Comparison of ENCODE assay signal across 9 cellular contexts in the genomic region with DNA sequence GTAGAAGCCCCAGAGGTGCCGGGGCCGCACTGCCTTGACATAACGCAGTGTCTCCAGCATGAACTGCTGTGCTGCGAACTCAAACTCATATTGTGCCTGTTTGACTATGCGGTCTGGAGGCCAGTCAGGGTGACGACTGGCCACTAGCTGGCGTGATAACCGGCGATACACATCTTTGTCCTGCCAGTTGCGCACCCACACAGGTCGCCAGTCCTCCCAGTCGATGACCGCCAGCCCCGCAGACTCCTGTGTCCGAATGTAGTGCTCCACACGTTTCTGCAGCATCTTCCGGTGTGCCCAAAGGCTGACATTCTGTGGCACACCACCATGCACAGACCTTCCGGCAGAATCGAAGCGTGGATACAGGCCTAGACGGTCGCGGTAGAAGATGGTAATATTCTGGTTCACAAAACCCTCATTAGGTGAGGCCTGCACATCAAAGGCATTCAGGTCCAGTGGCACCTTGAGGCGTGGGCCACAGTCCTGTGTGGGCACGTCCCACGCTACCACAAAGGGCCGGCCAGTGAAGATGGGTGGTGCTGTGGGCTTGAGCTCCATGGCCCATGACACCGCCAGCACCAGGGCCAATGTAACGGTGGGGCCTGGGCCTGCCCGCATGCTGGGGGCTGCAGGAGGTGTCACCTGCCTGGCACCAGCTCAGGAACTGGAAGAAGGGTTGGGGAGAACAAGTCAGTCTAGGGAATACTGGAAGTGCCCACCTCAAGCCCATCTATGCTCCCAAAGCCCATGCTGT. TPM values are rescaled to one million over a fixed set of nuclear protein-coding genes. Genes with fewer than 3 reads are reported as not detected.
DNase-seq lines count a peak whose midpoint lies in the region; ATAC-seq lines count a peak whose summit lies in the region.
"Had no signal": no experiment of that assay in that cellular context is flagged by ENCODE, and none has a peak within 500 bp of the region (broad histone marks: within the 10 kb centered on the region; RNA-seq: fewer than 3 reads in every experiment).

No MANE protein-coding gene starts in this region.

- DNase-seq in naive B cell (no peak), D341Med (ENCODE audit: low spot score) (no peak), NCI-H1436 treated with DMSO at 0.1 percent for 48 hours (lab: John Stamatoyannopoulos, UW) (no peak), DMS153 treated with DMSO at 0.1 percent for 48 hours (lab: John Stamatoyannopoulos, UW; ENCODE audit: unreplicated experiment) (no peak)
- DNase-seq: NCI-H2029 treated with DMSO at 0.1 percent for 48 hours had no signal

- no peaks in the 10 kb centered on the region for H3K9me3 ChIP-seq in KOPT-K1 (ENCODE audit: insufficient read depth, low read length, poor library complexity, severe bottlenecking)

- H3K27ac Mint-ChIP-seq in dendritic cell treated with granulocyte-macrophage colony-stimulating factor and Interleukin-4, amounts not matched to agents 40 ng/mL and 50 ng/mL, for 4 days: peak overlapping the region; percentile 97
- H3K27ac Mint-ChIP-seq in naive B cell: peak overlapping the region in 3 of 6 donors; percentile 54 to 92 (median 70)

- H2AFZ ChIP-seq in ACC112 (ENCODE audit: low read length, unreplicated experiment): no peak overlapping the region

- H3K27ac ChIP-seq in ACC112 (ENCODE audit: low read depth, low read length) (no peak overlapping the region), KOPT-K1 (ENCODE audit: low read depth, low read length, poor library complexity, severe bottlenecking) (peak overlapping the region; percentile 96)

- intact Hi-C loops in dendritic cell treated with granulocyte-macrophage colony-stimulating factor and Interleukin-4, amounts not matched to agents 40 ng/mL and 50 ng/mL, for 4 days (cut with micrococcal nuclease): no loop called here

- H3K4me3 ChIP-seq in ACC112 (ENCODE audit: low read depth, low read length): peak overlapping the region; percentile 84

- ATAC-seq in naive B cell (ENCODE audit: low read depth in 2 of 2) (no peak), GM18498 (IDR thresholded peaks at IDR 0.05; ENCODE audit: unreplicated experiment) (no peak)

- peaks cover 22% of the 10 kb centered on the region for H3K79me2 ChIP-seq in ACC112 (ENCODE audit: control insufficient read depth, insufficient read depth, low read length, unreplicated experiment)

- H3K4me3 Mint-ChIP-seq in dendritic cell treated with granulocyte-macrophage colony-stimulating factor and Interleukin-4, amounts not matched to agents 40 ng/mL and 50 ng/mL, for 4 days: peak overlapping the region; percentile 78
- H3K4me3 Mint-ChIP-seq in naive B cell: peak overlapping the region; percentile 82 to 97 (median 94)

- peaks cover 57% of the 10 kb centered on the region for H3K36me3 Mint-ChIP-seq in dendritic cell treated with granulocyte-macrophage colony-stimulating factor and Interleukin-4, amounts not matched to agents 40 ng/mL and 50 ng/mL, for 4 days (ENCODE audit: low read depth)
- H3K36me3 Mint-ChIP-seq in naive B cell: no peaks in the 10 kb centered on the region

- H3K27me3 Mint-ChIP-seq in dendritic cell treated with granulocyte-macrophage colony-stimulating factor and Interleukin-4, amounts not matched to agents 40 ng/mL and 50 ng/mL, for 4 days: no peaks in the 10 kb centered on the region
- no peaks in the 10 kb centered on the region for H3K27me3 Mint-ChIP-seq in naive B cell

- peaks cover 42% of the 10 kb centered on the region for H3K4me1 ChIP-seq in ACC112 (ENCODE audit: control insufficient read depth, insufficient read depth, low read length, unreplicated experiment)

- H3K4me1 Mint-ChIP-seq in dendritic cell treated with granulocyte-macrophage colony-stimulating factor and Interleukin-4, amounts not matched to agents 40 ng/mL and 50 ng/mL, for 4 days (ENCODE audit: low read depth): peaks cover 76% of the 10 kb centered on the region
- H3K4me1 Mint-ChIP-seq in naive B cell: peaks cover 33 to 45% (median 34%) of the 10 kb centered on the region in 3 donors

- no peaks in the 10 kb centered on the region for H3K9me3 Mint-ChIP-seq in dendritic cell treated with granulocyte-macrophage colony-stimulating factor and Interleukin-4, amounts not matched to agents 40 ng/mL and 50 ng/mL, for 4 days
- H3K9me3 Mint-ChIP-seq in naive B cell: no peaks in the 10 kb centered on the region

- H3K27me3 ChIP-seq in ACC112 (ENCODE audit: insufficient read depth, low read length): no peaks in the 10 kb centered on the region

- H3K36me3 ChIP-seq in ACC112 (ENCODE audit: insufficient read depth, low read length) (peaks cover 9% of the 10 kb centered on the region; the same call in 1 of the 2 replicates), KOPT-K1 (ENCODE audit: insufficient read depth, low read length) (peaks cover 53% of the 10 kb centered on the region)

RNA-seq across cellular contexts. Expression of a gene that starts 2.5 kb away (rescaled TPM):
- polyA plus RNA-seq in naive B cell (ENCODE audit: low read depth in 6 of 6): 1 to 10 TPM in 4 of 6 donors, under 1 TPM in 1, not detected in 1; 0.59 to 5.9 (median 3.4) TPM

RNA-seq across cellular contexts. Expression of a gene that starts 8.0 kb away (rescaled TPM):
- polyA plus RNA-seq in naive B cell (ENCODE audit: low read depth in 6 of 6): 10 to 100 TPM; 39.2 to 60.2 (median 46.3) TPM

RNA-seq across cellular contexts. Expression of a gene that starts 16.7 kb away (rescaled TPM):
- polyA plus RNA-seq in naive B cell (ENCODE audit: low read depth in 6 of 6): under 1 TPM in 3 of 6 donors, not detected in 3; 0.12 to 0.32 (median 0.15) TPM

RNA-seq across cellular contexts. Expression of a gene that starts 20.6 kb away (rescaled TPM):
- 100 to 1,000 TPM in 2 of 6 donors, 10 to 100 TPM in 4; 71.9 to 147 (median 89.9) TPM for polyA plus RNA-seq in naive B cell (ENCODE audit: low read depth in 6 of 6)

RNA-seq across cellular contexts. Expression of a gene that starts 20.8 kb away (rescaled TPM):
- polyA plus RNA-seq in naive B cell (ENCODE audit: low read depth in 6 of 6): 1 to 10 TPM in 4 of 6 donors, under 1 TPM in 1, not detected in 1; 0.93 to 2.8 (median 1.6) TPM
